In genomic region chr14:61559641-61560201, GRCh38 we compare ENCODE assay signal across 12 cellular contexts.
DNase-seq lines count a peak whose midpoint lies in the region; ATAC-seq and TF ChIP-seq lines count a peak whose summit lies in the region.
"Had no signal": no experiment of that assay in that cellular context is flagged by ENCODE, and none has a peak within 500 bp of the region (broad histone marks: within the 10 kb centered on the region; RNA-seq: fewer than 3 reads in every experiment).

No MANE protein-coding gene starts in this region.

- peaks cover 42% of the 10 kb centered on the region for H3K36me3 Mint-ChIP-seq in Calu3 (ENCODE audit: insufficient read depth, unreplicated experiment)

- H3K4me1 ChIP-seq in PC-9 (replicated peaks; ENCODE audit: insufficient read depth) (peaks cover 79% of the 10 kb centered on the region), fibroblast of lung (ENCODE audit: control insufficient read depth, extremely low read depth, insufficient read depth, low read length) (peaks cover 52% of the 10 kb centered on the region), prostate gland (replicated peaks) (peaks cover 4% of the 10 kb centered on the region)
- peaks cover 8% of the 10 kb centered on the region for H3K4me1 ChIP-seq in effector memory CD4-positive, alpha-beta T cell (ENCODE audit: control insufficient read depth, insufficient read depth, low read length, poor library complexity, severe bottlenecking)

- H2AFZ ChIP-seq in PC-9 (no peak overlapping the region), fibroblast of lung (ENCODE audit: low read length) (no peak overlapping the region)

- no peaks in the 10 kb centered on the region for H3K9me3 Mint-ChIP-seq in Calu3 (ENCODE audit: low read depth, unreplicated experiment)

- DNase-seq in Calu3 = peak; percentile 85
- DNase-seq in PC-9 = peak in 1 of 2 experiments; percentile 72
- DNase-seq in fibroblast of lung (ENCODE audit: low read depth in 2 of 2) = no peak
- DNase-seq in prostate gland (ENCODE audit: low spot score) = no peak
- DNase-seq in LoVo (ENCODE audit: low spot score) = no peak
- DNase-seq in effector memory CD4-positive, alpha-beta T cell = no peak
- no peak for DNase-seq in dorsolateral prefrontal cortex
- DNase-seq: foreskin fibroblast; stimulated activated CD4-positive, alpha-beta T cell treated with anti-CD3 and anti-CD28 coated beads, Interleukin-4, amount 100 ng/mL, for 1 hour had no signal

- no peak overlapping the region for H3K9ac ChIP-seq in fibroblast of lung (ENCODE audit: insufficient read depth, low read length)

- TF ChIP-seq POLR2A in prostate gland (IDR thresholded peaks at IDR 0.05) = no peak

- peak overlapping the region; percentile 99 for H3K27ac Mint-ChIP-seq in Calu3 (ENCODE audit: unreplicated experiment)

- H3F3A ChIP-seq in PC-9 (ENCODE audit: insufficient read depth, low read depth) = peaks cover 73% of the 10 kb centered on the region

- no peaks in the 10 kb centered on the region for H3K27me3 Mint-ChIP-seq in Calu3 (ENCODE audit: unreplicated experiment)

- BruUV-seq in Calu3 (replicated peaks; lab: Mats Ljungman, UMichigan) (no TSS peak), PC-9 (replicated peaks; lab: Mats Ljungman, UMichigan) (no TSS peak)

- no peak overlapping the region for H3K4me3 ChIP-seq in PC-9
- H3K4me3 ChIP-seq in fibroblast of lung (replicated peaks in 1 of 4; ENCODE audit: control extremely low read depth in 1 of 4, insufficient read depth in 1 of 4, low read depth in 3 of 4, low read length in 4 of 4) = no peak overlapping the region
- H3K4me3 ChIP-seq in prostate gland = no peak overlapping the region
- no peak overlapping the region for H3K4me3 ChIP-seq in effector memory CD4-positive, alpha-beta T cell (ENCODE audit: insufficient read depth, low read depth, low read length, poor library complexity, severe bottlenecking)
- no peak overlapping the region for H3K4me3 ChIP-seq in dorsolateral prefrontal cortex
- H3K4me3 ChIP-seq: SK-N-MC, thoracic aorta had no signal

- H3K4me3 Mint-ChIP-seq in Calu3 (ENCODE audit: low read depth, unreplicated experiment) = peak overlapping the region; percentile 61

- intact Hi-C loops in Calu3 (cut with micrococcal nuclease; ENCODE audit: unreplicated experiment) = loop anchor here (2.0 to 10.0 kb wide), 4 partner anchors 35 to 275 kb away; no protein-coding TSS in a partner anchor
- intact Hi-C loops in PC-9 (cut with micrococcal nuclease; ENCODE audit: unreplicated experiment) = loop anchor here (5.0 kb wide), 1 partner anchor 278 kb away; no protein-coding TSS in a partner anchor
- intact Hi-C loops in prostate gland (cut with DNase I) = no loop called here
- intact Hi-C loops in dorsolateral prefrontal cortex (cut with DNase I) = no loop called here

- peak overlapping the region; percentile 98 for H3K27ac ChIP-seq in PC-9
- H3K27ac ChIP-seq in fibroblast of lung (ENCODE audit: insufficient read depth, low read length) = peak overlapping the region; percentile 98
- peak overlapping the region; percentile 61 to 63 for H3K27ac ChIP-seq in prostate gland
- H3K27ac ChIP-seq in effector memory CD4-positive, alpha-beta T cell (ENCODE audit: insufficient read depth, low read length, poor library complexity, severe bottlenecking) = no peak overlapping the region
- no peak overlapping the region for H3K27ac ChIP-seq in dorsolateral prefrontal cortex
- H3K27ac ChIP-seq: SK-N-MC had no signal

- H3K9me3 ChIP-seq in PC-9 (ENCODE audit: insufficient read depth, low read depth) = peaks cover 4% of the 10 kb centered on the region; the same call in 1 of the 2 replicates
- H3K9me3 ChIP-seq in fibroblast of lung (ENCODE audit: control insufficient read depth, insufficient read depth, low read depth, low read length) = no peaks in the 10 kb centered on the region
- no peaks in the 10 kb centered on the region for H3K9me3 ChIP-seq in prostate gland
- H3K9me3 ChIP-seq in effector memory CD4-positive, alpha-beta T cell (ENCODE audit: control insufficient read depth, low read length) = no peaks in the 10 kb centered on the region
- H3K9me3 ChIP-seq: thoracic aorta had no signal

- peak overlapping the region; percentile 79 for H3K4me2 ChIP-seq in PC-9
- H3K4me2 ChIP-seq in fibroblast of lung (ENCODE audit: extremely low read depth, insufficient read depth, low read length) = no peak overlapping the region

- H3K27me3 ChIP-seq in PC-9 (ENCODE audit: insufficient read depth, low read depth) = no peaks in the 10 kb centered on the region
- H3K27me3 ChIP-seq in fibroblast of lung (ENCODE audit: control insufficient read depth, insufficient read depth, low read length) = no peaks in the 10 kb centered on the region
- H3K27me3 ChIP-seq in prostate gland (replicated peaks; ENCODE audit: insufficient read depth) = no peaks in the 10 kb centered on the region
- H3K27me3 ChIP-seq in effector memory CD4-positive, alpha-beta T cell (replicated peaks; ENCODE audit: control insufficient read depth, insufficient read depth, low read length, poor library complexity, severe bottlenecking) = no peaks in the 10 kb centered on the region
- peaks cover 0 to 4% (median 0%) of the 10 kb centered on the region in 45 donors for H3K27me3 ChIP-seq in dorsolateral prefrontal cortex

- peaks cover 75% of the 10 kb centered on the region for H3K4me1 Mint-ChIP-seq in Calu3 (ENCODE audit: low read depth, unreplicated experiment)

- ATAC-seq in GM21381 (IDR thresholded peaks at IDR 0.05; ENCODE audit: unreplicated experiment) = no peak

- CTCF ChIA-PET in Calu3 (lab: Charles Lee) (interaction anchor here (0.8 to 2.5 kb wide), 13 partner anchors 11 to 162 kb away, joined by 3 to 16 read pairs (median 5); partner anchors contain the start of gene HIF1A), PC-9 (lab: Charles Lee) (interaction anchor here (0.5 to 1.1 kb wide), 4 partner anchors 10 to 192 kb away, joined by 3 read pairs; no protein-coding TSS in a partner anchor)

- POLR2A ChIA-PET in PC-9 (lab: Charles Lee; ENCODE audit: unreplicated experiment) = interaction anchor here (0.6 to 1.4 kb wide), 5 partner anchors 22 to 202 kb away, joined by 3 to 20 read pairs (median 7); partner anchors contain the start of genes HIF1A and SNAPC1

- H3K9me2 ChIP-seq in PC-9 (ENCODE audit: insufficient read depth) = no peaks in the 10 kb centered on the region

- H4K20me1 ChIP-seq in PC-9 (ENCODE audit: insufficient read depth) = no peaks in the 10 kb centered on the region
- H4K20me1 ChIP-seq in fibroblast of lung (ENCODE audit: control insufficient read depth, extremely low read depth, insufficient read depth, low read length) = no peaks in the 10 kb centered on the region

- H3K36me3 ChIP-seq in PC-9 (ENCODE audit: low read depth) = no peaks in the 10 kb centered on the region
- no peaks in the 10 kb centered on the region for H3K36me3 ChIP-seq in fibroblast of lung (ENCODE audit: control insufficient read depth, insufficient read depth, low read length)
- H3K36me3 ChIP-seq in prostate gland = no peaks in the 10 kb centered on the region
- no peaks in the 10 kb centered on the region for H3K36me3 ChIP-seq in effector memory CD4-positive, alpha-beta T cell (ENCODE audit: control insufficient read depth, insufficient read depth, low read length)
- H3K36me3 ChIP-seq: thoracic aorta had no signal

- WGBS in prostate gland = 76% methylated on average over 14 of the region's 14 CpGs

- H3K79me2 ChIP-seq in PC-9 (ENCODE audit: low read depth) (peaks cover 13% of the 10 kb centered on the region), fibroblast of lung (ENCODE audit: control insufficient read depth, insufficient read depth, low read length) (peaks cover 4% of the 10 kb centered on the region)

- TF ChIP-seq CTCF in Calu3 (IDR thresholded peaks at IDR 0.05; ENCODE audit: unreplicated experiment) (no peak), PC-9 (conservative IDR thresholded peaks at IDR 0.05) (no peak), fibroblast of lung (conservative IDR thresholded peaks at IDR 0.05 in 1 of 2, IDR thresholded peaks at IDR 0.05 in 1 of 2; ENCODE audit: low read depth in 1 of 2, low read length in 2 of 2) (no peak), prostate gland (IDR thresholded peaks at IDR 0.05) (no peak), dorsolateral prefrontal cortex (IDR thresholded peaks at IDR 0.05 in 54 of 56, conservative IDR thresholded peaks at IDR 0.05 in 2 of 56; ENCODE audit: low read depth in 1 of 56, partially characterized antibody in 56 of 56) (no peak)

Comparison
In these comparisons a context has a peak if more than half of its experiments do, and no peak if none do; other contexts are left out.
1. H3K27ac ChIP-seq: peak in PC-9 (single experiment), fibroblast of lung (single experiment) and prostate gland (2 of 2); none in effector memory CD4-positive, alpha-beta T cell (single experiment) and dorsolateral prefrontal cortex (0 of 59).
2. intact Hi-C loops: an anchor here in Calu3 (2.0 to 10.0 kb wide) and PC-9 (5.0 kb wide); none called in prostate gland and dorsolateral prefrontal cortex.